In the genomic region with DNA sequence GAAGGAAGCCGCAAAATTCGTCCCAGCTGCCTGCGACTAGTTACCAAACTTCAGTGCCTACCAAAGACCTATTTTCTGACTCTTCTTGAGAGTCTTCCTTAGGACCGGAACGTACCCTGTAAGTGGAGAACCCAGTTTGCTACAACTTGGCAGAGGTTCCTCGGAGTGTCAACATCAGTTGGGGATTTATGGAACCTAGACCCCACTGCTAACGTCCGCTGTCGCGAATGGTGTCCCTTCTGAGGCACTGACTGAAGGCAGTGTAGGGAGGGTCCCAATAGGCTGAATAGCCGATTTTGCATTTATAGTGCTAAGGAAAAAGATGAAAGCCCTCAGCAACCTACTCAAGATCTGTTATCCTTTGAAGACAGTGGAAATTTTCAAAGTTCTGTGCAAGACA, we compare ENCODE assay signal across 8 cellular contexts. TPM values are rescaled to one million over a fixed set of nuclear protein-coding genes. Genes with fewer than 3 reads are reported as not detected.
DNase-seq lines count a peak whose midpoint lies in the region; ATAC-seq and TF ChIP-seq lines count a peak whose summit lies in the region.

No MANE protein-coding gene starts in this region.

- peaks cover 36% of the 10 kb centered on the region for H3K79me2 ChIP-seq in hepatocyte

- H3K4me2 ChIP-seq in hepatocyte = peak overlapping the region; percentile 90

- peak overlapping the region; percentile 96 for H3K27ac Mint-ChIP-seq in stimulated activated memory B cell treated with anti-CD40 and anti-IgM and Interleukin-4, amounts not matched to agents 10 μg/mL and 1 μg/mL and 100 μg/mL, for 72 hours

- H3K9me3 Mint-ChIP-seq in stimulated activated memory B cell treated with anti-CD40 and anti-IgM and Interleukin-4, amounts not matched to agents 10 μg/mL and 1 μg/mL and 100 μg/mL, for 72 hours = no peaks in the 10 kb centered on the region

- H2AFZ ChIP-seq in hepatocyte = peak overlapping the region; percentile 89

- no peak for TF ChIP-seq CTCF in HEK293 (tag by site-specific recombination; IDR thresholded peaks at IDR 0.05)
- no peak for TF ChIP-seq CTCF in VCaP (conservative IDR thresholded peaks at IDR 0.05)
- TF ChIP-seq CTCF in hepatocyte (IDR thresholded peaks at IDR 0.05; ENCODE audit: poor library complexity) = no peak

- H3K36me3 ChIP-seq in HEK293 (ENCODE audit: control insufficient read depth in 2 of 2, insufficient read depth in 1 of 2, low read length in 2 of 2) = no peaks in the 10 kb centered on the region
- H3K36me3 ChIP-seq in hepatocyte (replicated peaks; ENCODE audit: insufficient read depth, low read depth) = no peaks in the 10 kb centered on the region

- DNase-seq in hepatocyte (ENCODE audit: low spot score) (no peak), NCI-H1092 treated with DMSO at 0.1 percent for 48 hours (lab: John Stamatoyannopoulos, UW) (no peak), DMS153 treated with DMSO at 0.1 percent for 48 hours (lab: John Stamatoyannopoulos, UW; ENCODE audit: unreplicated experiment) (no peak)

- H3K27me3 Mint-ChIP-seq in stimulated activated memory B cell treated with anti-CD40 and anti-IgM and Interleukin-4, amounts not matched to agents 10 μg/mL and 1 μg/mL and 100 μg/mL, for 72 hours = no peaks in the 10 kb centered on the region

- ATAC-seq in stimulated activated memory B cell treated with anti-CD40 and anti-IgM and Interleukin-4, amounts not matched to agents 10 μg/mL and 1 μg/mL and 100 μg/mL, for 72 hours = no peak
- ATAC-seq in HG03469 (IDR thresholded peaks at IDR 0.05; ENCODE audit: unreplicated experiment) (no peak), HG02642 (IDR thresholded peaks at IDR 0.05; ENCODE audit: poor library complexity, unreplicated experiment) (no peak)

- WGBS in hepatocyte (ENCODE audit: low lambda C conversion rate, missing lambda C conversion rate) = 7% methylated on average over 10 of the region's 11 CpGs

- CTCF ChIA-PET in HEK293 (lab: Yijun Ruan, JAX) = interaction anchor here (1.2 kb wide), 1 partner anchor 12 kb away, joined by 3 read pairs; no protein-coding TSS in a partner anchor

- POLR2A ChIA-PET in HEK293 (lab: Yijun Ruan, JAX) = interaction anchor here (0.7 to 2.6 kb wide), 8 partner anchors 9 to 104 kb away, joined by 3 to 9 read pairs (median 4); no protein-coding TSS in a partner anchor

- H3K9me2 ChIP-seq in hepatocyte (replicated peaks; ENCODE audit: insufficient read depth) = no peaks in the 10 kb centered on the region

- no peak overlapping the region; the same call in 1 of the 2 replicates for H3K27ac ChIP-seq in HEK293 (ENCODE audit: extremely low read depth, low read depth, low read length)
- H3K27ac ChIP-seq in VCaP = peak overlapping the region; percentile 81
- H3K27ac ChIP-seq in hepatocyte = peak overlapping the region; percentile 56

- H3K4me1 ChIP-seq in HEK293 (ENCODE audit: control insufficient read depth, insufficient read depth, low read length) = peaks cover 14% of the 10 kb centered on the region; the same call in 1 of the 2 replicates
- H3K4me1 ChIP-seq in hepatocyte (ENCODE audit: insufficient read depth) = no peaks in the 10 kb centered on the region

- H3K9me3 ChIP-seq in HEK293 (ENCODE audit: control insufficient read depth, insufficient read depth, low read depth, low read length) = no peaks in the 10 kb centered on the region
- no peaks in the 10 kb centered on the region for H3K9me3 ChIP-seq in hepatocyte (ENCODE audit: low read depth)

- H3K36me3 Mint-ChIP-seq in stimulated activated memory B cell treated with anti-CD40 and anti-IgM and Interleukin-4, amounts not matched to agents 10 μg/mL and 1 μg/mL and 100 μg/mL, for 72 hours = peaks cover 37% of the 10 kb centered on the region

- peaks cover 42% of the 10 kb centered on the region for H3K4me1 Mint-ChIP-seq in stimulated activated memory B cell treated with anti-CD40 and anti-IgM and Interleukin-4, amounts not matched to agents 10 μg/mL and 1 μg/mL and 100 μg/mL, for 72 hours

- no peaks in the 10 kb centered on the region for H3K27me3 ChIP-seq in hepatocyte

- H3K4me3 ChIP-seq in HEK293 (ENCODE audit: low read depth, low read length) (peak overlapping the region; percentile 32), hepatocyte (peak overlapping the region; percentile 35)

- peak overlapping the region; percentile 67 for H3K4me3 Mint-ChIP-seq in stimulated activated memory B cell treated with anti-CD40 and anti-IgM and Interleukin-4, amounts not matched to agents 10 μg/mL and 1 μg/mL and 100 μg/mL, for 72 hours

- peaks cover 4% of the 10 kb centered on the region for H4K20me1 ChIP-seq in hepatocyte (ENCODE audit: insufficient read depth, poor library complexity, severe bottlenecking)

TF ChIP-seq in HEK293, 187 proteins besides CTCF, POLR2A, EP300 and RAD21:
- TF ChIP-seq ZNF335 (tag by site-specific recombination; conservative IDR thresholded peaks at IDR 0.05) (peak; percentile 41; the same call in 1 of the 2 replicates), PRDM1 (tag by site-specific recombination; IDR thresholded peaks at IDR 0.05) (no peak), ZNF341 (tag by site-specific recombination; IDR thresholded peaks at IDR 0.05; ENCODE audit: low read depth) (peak; percentile 90)
- TF ChIP-seq, protein P1, sequence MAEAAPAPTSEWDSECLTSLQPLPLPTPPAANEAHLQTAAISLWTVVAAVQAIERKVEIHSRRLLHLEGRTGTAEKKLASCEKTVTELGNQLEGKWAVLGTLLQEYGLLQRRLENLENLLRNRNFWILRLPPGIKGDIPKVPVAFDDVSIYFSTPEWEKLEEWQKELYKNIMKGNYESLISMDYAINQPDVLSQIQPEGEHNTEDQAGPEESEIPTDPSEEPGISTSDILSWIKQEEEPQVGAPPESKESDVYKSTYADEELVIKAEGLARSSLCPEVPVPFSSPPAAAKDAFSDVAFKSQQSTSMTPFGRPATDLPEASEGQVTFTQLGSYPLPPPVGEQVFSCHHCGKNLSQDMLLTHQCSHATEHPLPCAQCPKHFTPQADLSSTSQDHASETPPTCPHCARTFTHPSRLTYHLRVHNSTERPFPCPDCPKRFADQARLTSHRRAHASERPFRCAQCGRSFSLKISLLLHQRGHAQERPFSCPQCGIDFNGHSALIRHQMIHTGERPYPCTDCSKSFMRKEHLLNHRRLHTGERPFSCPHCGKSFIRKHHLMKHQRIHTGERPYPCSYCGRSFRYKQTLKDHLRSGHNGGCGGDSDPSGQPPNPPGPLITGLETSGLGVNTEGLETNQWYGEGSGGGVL (tag by site-specific recombination; IDR thresholded peaks at IDR 0.05) = peak; percentile 23; the same call in 1 of the 2 replicates
- TF ChIP-seq, protein P2, sequence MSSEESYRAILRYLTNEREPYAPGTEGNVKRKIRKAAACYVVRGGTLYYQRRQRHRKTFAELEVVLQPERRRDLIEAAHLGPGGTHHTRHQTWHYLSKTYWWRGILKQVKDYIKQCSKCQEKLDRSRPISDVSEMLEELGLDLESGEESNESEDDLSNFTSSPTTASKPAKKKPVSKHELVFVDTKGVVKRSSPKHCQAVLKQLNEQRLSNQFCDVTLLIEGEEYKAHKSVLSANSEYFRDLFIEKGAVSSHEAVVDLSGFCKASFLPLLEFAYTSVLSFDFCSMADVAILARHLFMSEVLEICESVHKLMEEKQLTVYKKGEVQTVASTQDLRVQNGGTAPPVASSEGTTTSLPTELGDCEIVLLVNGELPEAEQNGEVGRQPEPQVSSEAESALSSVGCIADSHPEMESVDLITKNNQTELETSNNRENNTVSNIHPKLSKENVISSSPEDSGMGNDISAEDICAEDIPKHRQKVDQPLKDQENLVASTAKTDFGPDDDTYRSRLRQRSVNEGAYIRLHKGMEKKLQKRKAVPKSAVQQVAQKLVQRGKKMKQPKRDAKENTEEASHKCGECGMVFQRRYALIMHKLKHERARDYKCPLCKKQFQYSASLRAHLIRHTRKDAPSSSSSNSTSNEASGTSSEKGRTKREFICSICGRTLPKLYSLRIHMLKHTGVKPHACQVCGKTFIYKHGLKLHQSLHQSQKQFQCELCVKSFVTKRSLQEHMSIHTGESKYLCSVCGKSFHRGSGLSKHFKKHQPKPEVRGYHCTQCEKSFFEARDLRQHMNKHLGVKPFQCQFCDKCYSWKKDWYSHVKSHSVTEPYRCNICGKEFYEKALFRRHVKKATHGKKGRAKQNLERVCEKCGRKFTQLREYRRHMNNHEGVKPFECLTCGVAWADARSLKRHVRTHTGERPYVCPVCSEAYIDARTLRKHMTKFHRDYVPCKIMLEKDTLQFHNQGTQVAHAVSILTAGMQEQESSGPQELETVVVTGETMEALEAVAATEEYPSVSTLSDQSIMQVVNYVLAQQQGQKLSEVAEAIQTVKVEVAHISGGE (tag by site-specific recombination; conservative IDR thresholded peaks at IDR 0.05; ENCODE audit: low read depth) = 0 out of 2 replicates have a peak, but pooled peaks have one; percentile 9

RNA-seq across cellular contexts. Expression of a gene that starts 0.6 kb away (rescaled TPM):
- 32.4 and 45.5 TPM in 2 replicates for total RNA-seq in hepatocyte
- 6.4 and 7.2 TPM in 2 replicates for polyA plus RNA-seq in hepatocyte
